ENCODE assay signal across 1 cellular context in genomic region chr16:82621796-82622195, GRCh38.
TF ChIP-seq lines count a peak whose summit lies in the region.

No MANE protein-coding gene starts in this region.

TF ChIP-seq in H1, 55 proteins besides CTCF, POLR2A, EP300 and RAD21 (continued from another document):
- no peak for TF ChIP-seq E2F6 (IDR thresholded peaks at IDR 0.05)
TF ChIP-seq in H1: peak in this region for 0.
